In genomic region chr16:73277066-73277465, GRCh38 we compare ENCODE assay signal across 5 cellular contexts.
"Had no signal": no experiment of that assay in that cellular context is flagged by ENCODE, and none has a peak within 500 bp of the region (broad histone marks: within the 10 kb centered on the region; RNA-seq: fewer than 3 reads in every experiment).

No MANE protein-coding gene starts in this region.

- H3K27me3 Mint-ChIP-seq: IgD-negative memory B cell had no signal

- DNase-seq: IMR-90, KBM-7 had no signal

- H3K4me3 ChIP-seq: K562 had no signal

- H3K27ac Mint-ChIP-seq: IgD-negative memory B cell had no signal

- H3K4me3 Mint-ChIP-seq: IgD-negative memory B cell had no signal

- H3K4me1 Mint-ChIP-seq: IgD-negative memory B cell had no signal

- H3K27ac ChIP-seq: HL-60 had no signal
